11 cellular contexts compared by ENCODE assay signal in the genomic region with DNA sequence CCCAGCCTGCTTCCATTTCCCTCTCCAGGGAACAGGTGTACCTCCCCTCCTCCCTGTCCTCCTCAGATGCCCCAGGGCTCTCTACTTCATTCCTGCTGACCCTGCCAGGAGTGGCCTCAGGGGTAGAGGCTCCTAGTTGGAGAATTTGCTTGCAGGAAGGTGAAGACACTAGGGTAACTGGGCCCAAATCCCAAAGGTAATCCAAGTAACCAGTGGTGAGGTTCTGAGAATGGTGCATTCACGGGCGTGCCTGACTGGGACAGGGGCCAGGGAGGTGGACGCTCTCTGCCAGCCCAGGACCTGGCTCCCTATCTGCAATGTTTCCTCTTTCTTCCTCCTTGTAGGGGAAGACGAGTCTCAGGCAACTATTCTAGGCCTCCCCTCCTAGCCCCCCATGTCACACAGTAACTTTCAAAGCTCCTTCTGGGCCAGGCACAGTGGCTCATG. TPM values are rescaled to one million over a fixed set of nuclear protein-coding genes. Genes with fewer than 3 reads are reported as not detected.
DNase-seq lines count a peak whose midpoint lies in the region; ATAC-seq and TF ChIP-seq lines count a peak whose summit lies in the region.
"Had no signal": no experiment of that assay in that cellular context is flagged by ENCODE, and none has a peak within 500 bp of the region (broad histone marks: within the 10 kb centered on the region; RNA-seq: fewer than 3 reads in every experiment).

No MANE protein-coding gene starts in this region.

- no peak for ATAC-seq in omental fat pad (ENCODE audit: low FRiP score)

- H4K20me1 ChIP-seq in smooth muscle cell (ENCODE audit: low read depth): peaks cover 66% of the 10 kb centered on the region

- H3K79me2 ChIP-seq in smooth muscle cell (ENCODE audit: low read depth): peaks cover 22% of the 10 kb centered on the region

- no peaks in the 10 kb centered on the region for H3K27me3 ChIP-seq in smooth muscle cell (ENCODE audit: low read depth)
- H3K27me3 ChIP-seq: transverse colon had no signal

- H3K9ac ChIP-seq in smooth muscle cell (ENCODE audit: low read depth): no peak overlapping the region

- DNase-seq in activated CD8-positive, alpha-beta memory T cell treated with anti-CD3 and anti-CD28 coated beads for 24 hours: peak; percentile 52
- DNase-seq in activated CD8-positive, alpha-beta memory T cell treated with anti-CD3 and anti-CD28 coated beads, Interleukin-2, amount 50 U/mL, for 4 hours: no peak
- no peak for DNase-seq in activated T-helper 1 cell treated with anti-CD3 and anti-CD28 coated beads, Interleukin-12 subunit alpha, Interleukin-12 subunit beta, Interleukin-2, Interleukin-4 antibody, amounts not matched to agents 30 ng/mL and 10 ng/mL and 1 ng/mL, durations not matched to agents 14 hours and 24 hours and 36 hours (ENCODE audit: low spot score)
- DNase-seq in iPS-NIHi7 (ENCODE audit: extremely low spot score) (peak; percentile 2), smooth muscle cell (lab: John Stamatoyannopoulos, UW; ENCODE audit: unreplicated experiment) (no peak), GM10266 (ENCODE audit: extremely low spot score) (no peak), NCI-H1436 (lab: John Stamatoyannopoulos, UW) (no peak), omental fat pad (ENCODE audit: low spot score) (no peak)
- DNase-seq: NCI-H2081 treated with DMSO at 0.1 percent for 48 hours; stimulated activated CD4-positive, alpha-beta T cell treated with anti-CD3 and anti-CD28 coated beads, Interleukin-4, amount 100 ng/mL, for 4 hours; transverse colon had no signal

- H3K4me3 ChIP-seq in smooth muscle cell: no peak overlapping the region

- H2AFZ ChIP-seq in smooth muscle cell (ENCODE audit: low read depth): no peak overlapping the region

- H3K4me1 ChIP-seq in smooth muscle cell (ENCODE audit: low read depth): peaks cover 18% of the 10 kb centered on the region

- H3K27ac ChIP-seq in smooth muscle cell (ENCODE audit: low read depth): no peak overlapping the region
- H3K27ac ChIP-seq: transverse colon had no signal

- H3K36me3 ChIP-seq in smooth muscle cell (ENCODE audit: low read depth): no peaks in the 10 kb centered on the region

- H3K4me3 Mint-ChIP-seq in activated T-helper 1 cell treated with anti-CD3 and anti-CD28 coated beads, Interleukin-12 subunit alpha, Interleukin-12 subunit beta, Interleukin-2, Interleukin-4 antibody, amounts not matched to agents 30 ng/mL and 10 ng/mL and 1 ng/mL, durations not matched to agents 14 hours and 24 hours and 36 hours: peak overlapping the region; percentile 97

- H3K9me3 ChIP-seq in smooth muscle cell (replicated peaks; ENCODE audit: low read depth): no peaks in the 10 kb centered on the region
- H3K9me3 ChIP-seq: transverse colon had no signal

- no peak overlapping the region for H3K27ac Mint-ChIP-seq in activated T-helper 1 cell treated with anti-CD3 and anti-CD28 coated beads, Interleukin-12 subunit alpha, Interleukin-12 subunit beta, Interleukin-2, Interleukin-4 antibody, amounts not matched to agents 30 ng/mL and 10 ng/mL and 1 ng/mL, durations not matched to agents 14 hours and 24 hours and 36 hours

- WGBS in smooth muscle cell (ENCODE audit: low lambda C conversion rate): 93% methylated on average over 4 of the region's 4 CpGs

- H3K9me3 Mint-ChIP-seq in activated T-helper 1 cell treated with anti-CD3 and anti-CD28 coated beads, Interleukin-12 subunit alpha, Interleukin-12 subunit beta, Interleukin-2, Interleukin-4 antibody, amounts not matched to agents 30 ng/mL and 10 ng/mL and 1 ng/mL, durations not matched to agents 14 hours and 24 hours and 36 hours: no peaks in the 10 kb centered on the region

- H3K27me3 Mint-ChIP-seq in activated T-helper 1 cell treated with anti-CD3 and anti-CD28 coated beads, Interleukin-12 subunit alpha, Interleukin-12 subunit beta, Interleukin-2, Interleukin-4 antibody, amounts not matched to agents 30 ng/mL and 10 ng/mL and 1 ng/mL, durations not matched to agents 14 hours and 24 hours and 36 hours (ENCODE audit: insufficient read depth): no peaks in the 10 kb centered on the region

- intact Hi-C loops in activated T-helper 1 cell treated with anti-CD3 and anti-CD28 coated beads, Interleukin-12 subunit alpha, Interleukin-12 subunit beta, Interleukin-2, Interleukin-4 antibody, amounts not matched to agents 30 ng/mL and 10 ng/mL and 1 ng/mL, durations not matched to agents 14 hours and 24 hours and 36 hours (cut with micrococcal nuclease): loop anchor here (10.0 kb wide), 1 partner anchor 317 kb away; a partner anchor contains a TSS

- peak overlapping the region; percentile 100 for H3K4me2 ChIP-seq in smooth muscle cell

- TF ChIP-seq CTCF in smooth muscle cell (IDR thresholded peaks at IDR 0.05; ENCODE audit: borderline replicate concordance, insufficient read depth, poor library complexity, severe bottlenecking) (no peak), GM10266 (IDR thresholded peaks at IDR 0.05; ENCODE audit: control insufficient read depth, insufficient read depth, low read depth, missing control alignments) (no peak), omental fat pad (IDR thresholded peaks at IDR 0.05) (no peak)

- H3K4me1 Mint-ChIP-seq in activated T-helper 1 cell treated with anti-CD3 and anti-CD28 coated beads, Interleukin-12 subunit alpha, Interleukin-12 subunit beta, Interleukin-2, Interleukin-4 antibody, amounts not matched to agents 30 ng/mL and 10 ng/mL and 1 ng/mL, durations not matched to agents 14 hours and 24 hours and 36 hours (ENCODE audit: low read depth): peaks cover 43% of the 10 kb centered on the region

- H3F3A ChIP-seq in smooth muscle cell (ENCODE audit: low read depth): no peaks in the 10 kb centered on the region

- H3K36me3 Mint-ChIP-seq in activated T-helper 1 cell treated with anti-CD3 and anti-CD28 coated beads, Interleukin-12 subunit alpha, Interleukin-12 subunit beta, Interleukin-2, Interleukin-4 antibody, amounts not matched to agents 30 ng/mL and 10 ng/mL and 1 ng/mL, durations not matched to agents 14 hours and 24 hours and 36 hours (ENCODE audit: low read depth): peaks cover 12% of the 10 kb centered on the region

RNA-seq across cellular contexts. Expression of a gene that starts 2.9 kb away (rescaled TPM):
- 16.3 and 18.2 TPM in 2 replicates for total RNA-seq in activated T-helper 1 cell treated with anti-CD3 and anti-CD28 coated beads, Interleukin-12 subunit alpha, Interleukin-12 subunit beta, Interleukin-2, Interleukin-4 antibody, amounts not matched to agents 30 ng/mL and 10 ng/mL and 1 ng/mL, durations not matched to agents 14 hours and 24 hours and 36 hours
- total RNA-seq in smooth muscle cell (5.6 and 8.9 TPM in 2 replicates), omental fat pad (100 to 1,000 TPM in 1 of 4 donors, 10 to 100 TPM in 3; 18.6 to 103 (median 73.0) TPM)
- polyA plus RNA-seq in smooth muscle cell: 25.7 and 32.7 TPM in 2 replicates

RNA-seq across cellular contexts. Expression of a gene that starts 39.5 kb away (rescaled TPM):
- total RNA-seq in activated T-helper 1 cell treated with anti-CD3 and anti-CD28 coated beads, Interleukin-12 subunit alpha, Interleukin-12 subunit beta, Interleukin-2, Interleukin-4 antibody, amounts not matched to agents 30 ng/mL and 10 ng/mL and 1 ng/mL, durations not matched to agents 14 hours and 24 hours and 36 hours: 19.4 and 23.7 TPM in 2 replicates
- total RNA-seq in smooth muscle cell (26.1 and 27.7 TPM in 2 replicates), omental fat pad (10 to 100 TPM; 53.1 to 63.4 (median 60.2) TPM)
- polyA plus RNA-seq in smooth muscle cell: 23.3 and 30.3 TPM in 2 replicates

Comparison
In these comparisons a context has a peak if more than half of its experiments do, and no peak if none do; other contexts are left out.
1. DNase-seq: peak in activated CD8-positive, alpha-beta memory T cell treated with anti-CD3 and anti-CD28 coated beads for 24 hours (single experiment) and iPS-NIHi7 (single experiment); none in activated CD8-positive, alpha-beta memory T cell treated with anti-CD3 and anti-CD28 coated beads, Interleukin-2, amount 50 U/mL, for 4 hours (single experiment), activated T-helper 1 cell treated with anti-CD3 and anti-CD28 coated beads, Interleukin-12 subunit alpha, Interleukin-12 subunit beta, Interleukin-2, Interleukin-4 antibody, amounts not matched to agents 30 ng/mL and 10 ng/mL and 1 ng/mL, durations not matched to agents 14 hours and 24 hours and 36 hours (single experiment), smooth muscle cell (single experiment), GM10266 (single experiment), NCI-H1436 (single experiment) and omental fat pad (single experiment).